8 cellular contexts compared by ENCODE assay signal in the genomic region with DNA sequence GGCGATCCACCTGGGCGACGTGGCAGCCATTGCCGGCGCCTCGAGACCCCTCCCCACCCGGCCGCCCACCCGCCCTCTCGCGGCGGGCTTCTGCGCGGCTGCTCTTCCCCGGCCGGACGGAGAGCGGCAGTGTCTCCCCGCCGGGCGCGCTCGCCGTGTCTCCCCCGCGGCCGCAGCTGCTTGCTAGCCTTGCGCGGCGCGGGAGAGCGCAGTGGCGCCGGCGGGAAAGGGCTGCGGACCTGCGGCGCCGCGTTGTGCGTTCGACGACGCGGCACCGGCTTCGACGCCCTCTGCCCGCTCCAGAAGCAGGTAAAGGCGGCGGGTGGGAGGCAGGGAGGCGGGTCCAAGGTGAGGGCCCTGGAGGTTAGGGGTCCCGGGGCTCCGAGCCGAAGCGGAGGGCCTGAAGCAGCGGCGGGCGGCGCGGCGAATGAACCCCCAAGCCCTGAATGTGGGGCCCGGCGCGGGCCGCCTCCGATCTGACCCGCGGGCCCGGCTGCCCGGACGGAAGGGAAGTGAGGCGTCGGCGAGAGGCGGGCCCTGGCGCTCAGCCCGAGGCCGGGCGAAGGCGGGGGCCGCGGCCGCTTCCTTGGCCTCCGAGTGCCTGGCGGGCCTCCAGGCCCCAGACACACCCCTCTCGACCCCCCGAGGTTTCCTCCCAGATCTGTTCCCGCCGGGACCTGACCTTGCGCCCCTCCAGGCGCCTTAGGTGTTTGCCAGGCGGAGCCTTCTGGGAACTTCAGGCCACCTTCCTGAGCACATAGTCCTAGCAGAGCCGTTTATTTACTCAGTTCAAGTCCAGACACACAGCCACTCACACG. TPM values are rescaled to one million over a fixed set of nuclear protein-coding genes. Genes with fewer than 3 reads are reported as not detected.
DNase-seq lines count a peak whose midpoint lies in the region; ATAC-seq and TF ChIP-seq lines count a peak whose summit lies in the region.

A gene (plus strand): TSS at position 129 of the 818 bp plus-strand sequence. CDS start 40,491 bp downstream, outside the sequence.

- H3K4me3 Mint-ChIP-seq in CD8-positive, alpha-beta memory T cell, result peak within 1 kb of the TSS; percentile 89 to 98 (median 95)
- peak within 1 kb of the TSS; percentile 98 for H3K4me3 Mint-ChIP-seq in endothelial cell (ENCODE audit: unreplicated experiment)

- peak; percentile 51 for ATAC-seq in GM19463 (IDR thresholded peaks at IDR 0.05; ENCODE audit: unreplicated experiment)

- no peaks in the 10 kb centered on the region for H3K36me3 ChIP-seq in CD8-positive, alpha-beta memory T cell (ENCODE audit: insufficient read depth, low read length)
- H3K36me3 ChIP-seq in NT2/D1 (ENCODE audit: insufficient read depth, insufficient read length, low read length), result peaks cover 5% of the 10 kb centered on the region

- H3K27me3 Mint-ChIP-seq in CD8-positive, alpha-beta memory T cell, result no peaks in the 10 kb centered on the region
- H3K27me3 Mint-ChIP-seq in endothelial cell (ENCODE audit: unreplicated experiment), result peaks cover 14% of the 10 kb centered on the region

- peaks cover 27 to 39% (median 32%) of the 10 kb centered on the region in 3 donors for H3K4me1 Mint-ChIP-seq in CD8-positive, alpha-beta memory T cell
- peaks cover 23% of the 10 kb centered on the region for H3K4me1 Mint-ChIP-seq in endothelial cell (ENCODE audit: unreplicated experiment)

- H3K9ac ChIP-seq in NT2/D1 (ENCODE audit: insufficient read length, low read depth), result peak within 1 kb of the TSS; percentile 93

- H3K27ac Mint-ChIP-seq in CD8-positive, alpha-beta memory T cell, result peak within 1 kb of the TSS; percentile 91 to 99 (median 96)
- peak within 1 kb of the TSS; percentile 97 for H3K27ac Mint-ChIP-seq in endothelial cell (ENCODE audit: unreplicated experiment)

- CTCF ChIA-PET in CD8-positive, alpha-beta memory T cell (lab: Charles Lee), result interaction anchor here (0.8 to 4.8 kb wide), 23 partner anchors 11 to 840 kb away, joined by 3 to 45 read pairs (median 4); a partner anchor contains a TSS

- H3K27ac ChIP-seq in CD8-positive, alpha-beta memory T cell (ENCODE audit: low read depth, low read length), result peak within 1 kb of the TSS; percentile 83

- H3K9me3 Mint-ChIP-seq in CD8-positive, alpha-beta memory T cell, result no peaks in the 10 kb centered on the region
- H3K9me3 Mint-ChIP-seq in endothelial cell (ENCODE audit: unreplicated experiment), result no peaks in the 10 kb centered on the region

- peak; percentile 53 to 82 (median 69) for DNase-seq in CD8-positive, alpha-beta memory T cell
- DNase-seq in HS-5 (ENCODE audit: low read depth) (peak; percentile 55), NT2/D1 (ENCODE audit: low read depth, low spot score) (peak; percentile 66), endothelial cell (ENCODE audit: low spot score) (peak; percentile 89), middle frontal gyrus (ENCODE audit: extremely low spot score, low spot score) (peak; percentile 62)
- peak; percentile 24 for DNase-seq in activated CD8-positive, alpha-beta memory T cell treated with anti-CD3 and anti-CD28 coated beads, Interleukin-2, amount 50 U/mL, for 1 hour (ENCODE audit: extremely low read depth)
- DNase-seq in stimulated activated CD8-positive, alpha-beta memory T cell treated with anti-CD3 and anti-CD28 coated beads, Interleukin-2, amount 100 ng/mL, for 48 hours (ENCODE audit: low read depth in 2 of 2), result peak; percentile 60 to 65

- peaks cover 0 to 12% (median 0%) of the 10 kb centered on the region in 3 donors for H3K36me3 Mint-ChIP-seq in CD8-positive, alpha-beta memory T cell
- peaks cover 8% of the 10 kb centered on the region for H3K36me3 Mint-ChIP-seq in endothelial cell (ENCODE audit: low read depth, unreplicated experiment)

- peak within 1 kb of the TSS; percentile 96 for H3K4me3 ChIP-seq in CD8-positive, alpha-beta memory T cell (ENCODE audit: low read length)
- H3K4me3 ChIP-seq in NT2/D1 (ENCODE audit: insufficient read length, low read depth), result peak within 1 kb of the TSS; percentile 75

- POLR2A ChIA-PET in CD8-positive, alpha-beta memory T cell (lab: Charles Lee), result interaction anchor here (0.6 to 1.9 kb wide), 5 partner anchors 10 to 268 kb away, joined by 3 to 13 read pairs (median 6); no protein-coding TSS in a partner anchor

- no peaks in the 10 kb centered on the region for H3K27me3 ChIP-seq in CD8-positive, alpha-beta memory T cell (ENCODE audit: insufficient read depth, low read length, poor library complexity, severe bottlenecking)
- no peaks in the 10 kb centered on the region for H3K27me3 ChIP-seq in NT2/D1 (ENCODE audit: insufficient read depth, insufficient read length)

- no peaks in the 10 kb centered on the region for H3K9me3 ChIP-seq in CD8-positive, alpha-beta memory T cell (ENCODE audit: low read length)
- no peaks in the 10 kb centered on the region for H3K9me3 ChIP-seq in NT2/D1 (ENCODE audit: insufficient read depth, low read length)

- H3K4me1 ChIP-seq in CD8-positive, alpha-beta memory T cell (ENCODE audit: insufficient read depth, low read length), result peaks cover 21% of the 10 kb centered on the region
- H3K4me1 ChIP-seq in NT2/D1 (ENCODE audit: insufficient read depth, insufficient read length), result no peaks in the 10 kb centered on the region

- TF ChIP-seq CTCF in endothelial cell (IDR thresholded peaks at IDR 0.05; ENCODE audit: unreplicated experiment), result peak; percentile 58

RNA-seq across cellular contexts. Expression of the gene that starts here (rescaled TPM):
- 10 to 100 TPM; 18.0 to 21.1 TPM for total RNA-seq in CD8-positive, alpha-beta memory T cell
- 10.3 TPM for polyA plus RNA-seq in CD8-positive, alpha-beta memory T cell
- total RNA-seq in endothelial cell (ENCODE audit: unreplicated experiment), result 24.9 TPM

Comparison
In these comparisons a context has a peak if more than half of its experiments do, and no peak if none do; other contexts are left out.
1. Peak in every context shown above with its lines: DNase-seq, ATAC-seq, H3K4me3 ChIP-seq and H3K27ac ChIP-seq.
2. DNase-seq: peak in every context shown above with its lines; median percentile 89 in endothelial cell; 69 in CD8-positive, alpha-beta memory T cell; 66 in NT2/D1; 62 in stimulated activated CD8-positive, alpha-beta memory T cell treated with anti-CD3 and anti-CD28 coated beads, Interleukin-2, amount 100 ng/mL, for 48 hours; 62 in middle frontal gyrus; 55 in HS-5; 24 in activated CD8-positive, alpha-beta memory T cell treated with anti-CD3 and anti-CD28 coated beads, Interleukin-2, amount 50 U/mL, for 1 hour.